In the genomic region with DNA sequence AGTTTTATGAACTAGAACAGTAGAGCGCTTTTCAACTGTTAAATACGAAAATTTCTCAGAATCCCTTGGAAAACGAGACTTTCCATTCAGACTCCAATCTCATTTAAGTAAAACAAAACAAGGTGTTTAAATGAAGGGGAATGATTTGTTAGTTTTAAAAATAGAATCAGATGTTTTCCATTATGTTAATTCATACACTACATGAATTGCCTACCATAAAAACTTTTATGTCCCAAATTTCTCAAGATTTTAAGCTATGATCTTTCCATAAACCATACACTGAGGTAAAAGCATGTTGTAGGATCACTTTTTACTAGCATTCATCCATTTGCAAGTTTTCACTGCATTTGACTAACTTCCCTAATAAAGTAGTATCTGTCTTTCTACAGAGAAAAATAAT, we compare ENCODE assay signal across 21 cellular contexts.
"Had no signal": no experiment of that assay in that cellular context is flagged by ENCODE, and none has a peak within 500 bp of the region (broad histone marks: within the 10 kb centered on the region; RNA-seq: fewer than 3 reads in every experiment).

No MANE protein-coding gene starts in this region.

- DNase-seq: stimulated activated CD4-positive, alpha-beta T cell treated with anti-CD3 and anti-CD28 coated beads, Interleukin-2, amount 100 ng/mL, for 48 hours; stimulated activated CD4-positive, alpha-beta T cell treated with anti-CD3 and anti-CD28 coated beads, Interleukin-4, amount 100 ng/mL, for 1 hour; stimulated activated CD4-positive, alpha-beta T cell treated with anti-CD3 and anti-CD28 coated beads, Interleukin-4, amount 100 ng/mL, for 24 hours; stimulated activated CD4-positive, alpha-beta T cell treated with anti-CD3 and anti-CD28 coated beads, Interleukin-4, amount 100 ng/mL, for 4 hours; stimulated activated CD8-positive, alpha-beta memory T cell treated with anti-CD3 and anti-CD28 coated beads, Interleukin-4, amount 100 ng/mL, for 48 hours; stimulated activated naive B cell treated with anti-CD40 and anti-IgM and Interleukin-4, amounts not matched to agents 10 μg/mL and 1 μg/mL and 100 μg/mL, for 72 hours; stimulated activated naive CD4-positive, alpha-beta T cell; stimulated activated naive CD4-positive, alpha-beta T cell treated with Interleukin-2 at 50 U/mL for 16 hours; stimulated activated naive CD8-positive, alpha-beta T cell treated with anti-CD3 and anti-CD28 coated beads, Interleukin-15, amount 100 ng/mL, for 72 hours; stimulated activated naive CD8-positive, alpha-beta T cell treated with anti-CD3 and anti-CD28 coated beads, Interleukin-15, Interleukin-2, amounts not matched to agents 100 U/mL and 50 U/mL, for 24 hours; stomach; substantia nigra; testis; thyroid gland; tibial artery; transverse colon; trophoblast cell; upper lobe of left lung; upper lobe of right lung; uterus had no signal

- FAIRE-seq: urothelium cell line had no signal
